In genomic region chr6:31541658-31542521, GRCh38 we compare ENCODE assay signal across 8 cellular contexts. TPM values are rescaled to one million over a fixed set of nuclear protein-coding genes. Genes with fewer than 3 reads are reported as not detected.
DNase-seq lines count a peak whose midpoint lies in the region; FAIRE-seq and TF ChIP-seq lines count a peak whose summit lies in the region.

Gene DDX39B, minus strand, starts transcription at chr6:31542003. Its CDS starts 1,471 bp downstream, at chr6:31540532.

- peak; percentile 86 for FAIRE-seq in G401.6 (lab: Jason Lieb, UNC)

- H3K27me3 ChIP-seq in neuronal stem cell (ENCODE audit: control insufficient read depth in 3 of 3, insufficient read depth in 3 of 3, low read depth in 1 of 3, low read length in 3 of 3) (no peaks in the 10 kb centered on the region), subcutaneous abdominal adipose tissue (ENCODE audit: control insufficient read depth in 5 of 5, insufficient read depth in 4 of 5, low read length in 5 of 5) (peaks cover 0 to 4% (median 0%) of the 10 kb centered on the region in 5 donors)

- peaks cover 4% of the 10 kb centered on the region for H3K79me1 ChIP-seq in neuronal stem cell (ENCODE audit: low read depth, low read length)

- peak within 1 kb of the TSS; percentile 39 for H3K23ac ChIP-seq in neuronal stem cell (ENCODE audit: low read depth, low read length, poor library complexity)

- POLR2A ChIA-PET in HEK293 (lab: Yijun Ruan, JAX): interaction anchor here (0.6 to 4.2 kb wide), 52 partner anchors 8 to 1430 kb away, joined by 3 to 112 read pairs (median 5); partner anchors contain the start of genes ATF6B, BAG6, C6orf47 and GPANK1

- H2AFZ ChIP-seq in neuronal stem cell (ENCODE audit: low read length): peak within 1 kb of the TSS; percentile 90

- H3K18ac ChIP-seq in neuronal stem cell (ENCODE audit: low read length): peak within 1 kb of the TSS; percentile 92

- H3K4me2 ChIP-seq in neuronal stem cell (ENCODE audit: insufficient read depth, low read length, poor library complexity, severe bottlenecking): peak within 1 kb of the TSS; percentile 75

- H3K36me3 ChIP-seq in HEK293 (ENCODE audit: control insufficient read depth in 2 of 2, insufficient read depth in 1 of 2, low read length in 2 of 2) (peaks cover 39 to 43% of the 10 kb centered on the region in 2 experiments), neuronal stem cell (replicated peaks in 1 of 2; ENCODE audit: control insufficient read depth in 2 of 2, insufficient read depth in 2 of 2, low read length in 2 of 2) (peaks cover 25 to 42% of the 10 kb centered on the region in 2 donors), subcutaneous abdominal adipose tissue (ENCODE audit: control insufficient read depth in 5 of 5, insufficient read depth in 5 of 5, low read length in 5 of 5) (peaks cover 9 to 32% (median 31%) of the 10 kb centered on the region in 5 donors)

- WGBS in neuronal stem cell (ENCODE audit: extremely low coverage in 2 of 2, insufficient read length in 2 of 2, insufficient replicate concordance in 1 of 2), 2 donors: no CpG with 5 or more reads among the region's 43 CpGs

- H4K91ac ChIP-seq in neuronal stem cell (ENCODE audit: low read depth, low read length, poor library complexity): peak within 1 kb of the TSS; percentile 27

- no peak within 1 kb of the TSS for H3K14ac ChIP-seq in neuronal stem cell (ENCODE audit: low read length)

- H2BK12ac ChIP-seq in neuronal stem cell (ENCODE audit: low read length): no peak within 1 kb of the TSS

- H4K8ac ChIP-seq in neuronal stem cell (ENCODE audit: low read depth, low read length): no peak within 1 kb of the TSS

- no peak within 1 kb of the TSS for H2BK120ac ChIP-seq in neuronal stem cell (ENCODE audit: low read depth, low read length)

- peak; percentile 95 for DNase-seq in MV-4-11 (lab: John Stamatoyannopoulos, UW)
- DNase-seq in SK-N-DZ (ENCODE audit: low spot score): peak; percentile 99
- peak; percentile 94 for DNase-seq in activated naive CD4-positive, alpha-beta T cell treated with Interleukin-2 at 50 U/mL for 16 hours
- DNase-seq in foreskin melanocyte: peak; percentile 97
- peak; percentile 92 for DNase-seq in neuronal stem cell (ENCODE audit: low spot score)

- peaks cover 14% of the 10 kb centered on the region for H3K4me1 ChIP-seq in HEK293 (ENCODE audit: control insufficient read depth, insufficient read depth, low read length)
- peaks cover 13 to 26% of the 10 kb centered on the region in 2 donors for H3K4me1 ChIP-seq in neuronal stem cell (ENCODE audit: control insufficient read depth in 2 of 2, insufficient read depth in 1 of 2, low read depth in 1 of 2, low read length in 2 of 2)
- H3K4me1 ChIP-seq in subcutaneous abdominal adipose tissue (ENCODE audit: control insufficient read depth in 5 of 5, insufficient read depth in 5 of 5, low read length in 5 of 5): peaks cover 14 to 48% (median 43%) of the 10 kb centered on the region in 5 donors

- H3K4me3 ChIP-seq in HEK293 (ENCODE audit: low read depth, low read length): peak within 1 kb of the TSS; percentile 64
- H3K4me3 ChIP-seq in neuronal stem cell (ENCODE audit: low read length in 2 of 2): peak within 1 kb of the TSS; percentile 87 to 92
- peak within 1 kb of the TSS; percentile 76 to 100 (median 99) for H3K4me3 ChIP-seq in subcutaneous abdominal adipose tissue (ENCODE audit: low read depth in 1 of 5, low read length in 5 of 5)

- TF ChIP-seq CTCF in HEK293 (tag by site-specific recombination; IDR thresholded peaks at IDR 0.05): no peak

- peak within 1 kb of the TSS; percentile 95 for H2BK5ac ChIP-seq in neuronal stem cell (ENCODE audit: low read length)

- CTCF ChIA-PET in HEK293 (lab: Yijun Ruan, JAX): interaction anchor here (0.6 to 13.9 kb wide), 11 partner anchors 9 to 413 kb away, joined by 3 to 431 read pairs (median 4); partner anchors contain the start of genes LST1, LTB, MCCD1 and NCR3

- no peak within 1 kb of the TSS for H3K4ac ChIP-seq in neuronal stem cell (ENCODE audit: low read length)

- H3K9me3 ChIP-seq in HEK293 (ENCODE audit: control insufficient read depth, insufficient read depth, low read depth, low read length) (no peaks in the 10 kb centered on the region), neuronal stem cell (replicated peaks in 1 of 2; ENCODE audit: control insufficient read depth in 2 of 2, insufficient read depth in 1 of 2, low read depth in 1 of 2, low read length in 2 of 2) (no peaks in the 10 kb centered on the region), subcutaneous abdominal adipose tissue (ENCODE audit: control insufficient read depth in 5 of 5, low read length in 5 of 5) (no peaks in the 10 kb centered on the region)

- no peak within 1 kb of the TSS for H2BK15ac ChIP-seq in neuronal stem cell (ENCODE audit: low read length)

- no peak within 1 kb of the TSS for H2AK5ac ChIP-seq in neuronal stem cell (ENCODE audit: low read depth, low read length)

- peak within 1 kb of the TSS; percentile 91 for H3K9ac ChIP-seq in neuronal stem cell (ENCODE audit: low read depth, low read length, poor library complexity)
- H3K9ac ChIP-seq in subcutaneous abdominal adipose tissue (ENCODE audit: low read length in 5 of 5): peak within 1 kb of the TSS; percentile 86 to 99 (median 98)

- H3K27ac ChIP-seq in HEK293 (ENCODE audit: extremely low read depth, low read depth, low read length) (peak within 1 kb of the TSS; percentile 100), neuronal stem cell (replicated peaks; ENCODE audit: low read length) (peak within 1 kb of the TSS; percentile 89), subcutaneous abdominal adipose tissue (ENCODE audit: low read depth, low read length) (peak within 1 kb of the TSS; percentile 96)

TF ChIP-seq in HEK293, 187 proteins besides CTCF, POLR2A, EP300 and RAD21 (continues in another document):
- TF ChIP-seq ZNF221 (tag by site-specific recombination; IDR thresholded peaks at IDR 0.05; ENCODE audit: borderline replicate concordance) (0 out of 2 replicates have a peak, but pooled peaks have one; percentile 1), MZF1 (tag by site-specific recombination; IDR thresholded peaks at IDR 0.05; ENCODE audit: borderline replicate concordance) (no peak), ZNF138 (tag by site-specific recombination; IDR thresholded peaks at IDR 0.05; ENCODE audit: borderline replicate concordance) (no peak), ZNF701 (tag by site-specific recombination; IDR thresholded peaks at IDR 0.05) (peak; percentile 97), ZNF530 (tag by site-specific recombination; IDR thresholded peaks at IDR 0.05; ENCODE audit: low read depth) (no peak), ZNF16 (tag by site-specific recombination; IDR thresholded peaks at IDR 0.05; ENCODE audit: low read depth) (no peak), TCF7L2 (IDR thresholded peaks at IDR 0.05; ENCODE audit: borderline replicate concordance, low read depth, low read length) (no peak), ZNF658 (tag by site-specific recombination; IDR thresholded peaks at IDR 0.05) (no peak), ZNF561 (tag by site-specific recombination; IDR thresholded peaks at IDR 0.05; ENCODE audit: borderline replicate concordance) (0 out of 2 replicates have a peak, but pooled peaks have one; percentile 63), SP7 (tag by site-specific recombination; IDR thresholded peaks at IDR 0.05) (peak; percentile 80), ZNF423 (tag by site-specific recombination; IDR thresholded peaks at IDR 0.05) (no peak), ZBTB7A (tag by site-specific recombination; IDR thresholded peaks at IDR 0.05; ENCODE audit: low read depth) (peak; percentile 17; the same call in 1 of the 2 replicates), ZNF114 (tag by site-specific recombination; IDR thresholded peaks at IDR 0.05) (no peak), ZBTB6 (tag by site-specific recombination; IDR thresholded peaks at IDR 0.05) (no peak), ZNF23 (tag by site-specific recombination; IDR thresholded peaks at IDR 0.05; ENCODE audit: borderline replicate concordance) (no peak), KLF17 (tag by site-specific recombination; IDR thresholded peaks at IDR 0.05) (no peak; the same call in none of the 2 replicates), WT1 (tag by site-specific recombination; IDR thresholded peaks at IDR 0.05) (no peak), SETDB1 (IDR thresholded peaks at IDR 0.05; ENCODE audit: insufficient read length, low read length) (no peak), SCRT1 (tag by site-specific recombination; IDR thresholded peaks at IDR 0.05; ENCODE audit: borderline replicate concordance) (no peak), ZNF514 (tag by site-specific recombination; IDR thresholded peaks at IDR 0.05) (no peak), ZNF707 (tag by site-specific recombination; IDR thresholded peaks at IDR 0.05) (no peak), RBAK (tag by site-specific recombination; IDR thresholded peaks at IDR 0.05) (no peak), ZXDB (tag by site-specific recombination; IDR thresholded peaks at IDR 0.05) (peak; percentile 97), ZNF184 (tag by site-specific recombination; IDR thresholded peaks at IDR 0.05) (no peak), ZNF837 (tag by site-specific recombination; IDR thresholded peaks at IDR 0.05) (no peak), ZNF529 (tag by site-specific recombination; IDR thresholded peaks at IDR 0.05; ENCODE audit: insufficient replicate concordance) (no peak), ZNF354C (tag by site-specific recombination; IDR thresholded peaks at IDR 0.05; ENCODE audit: borderline replicate concordance, low read depth) (no peak)

RNA-seq across cellular contexts. Expression of gene DDX39B, which starts in this region (rescaled TPM):
- polyA plus RNA-seq in SK-N-DZ (2014; cell fraction: cytosol; rRNA removed): 617 and 695 TPM in 2 replicates
- polyA plus RNA-seq in SK-N-DZ (2014; cell fraction: nucleus; rRNA removed): 471 and 621 TPM in 2 replicates
- polyA plus RNA-seq in neuronal stem cell (2013, experiment 1 of 2): 297 TPM
- polyA plus RNA-seq in neuronal stem cell (2013, experiment 2 of 2): 291 TPM

Comparison
In these comparisons a context has a peak if more than half of its experiments do, and no peak if none do; other contexts are left out.
1. Peak in every context shown above with its lines: DNase-seq, H3K4me3 ChIP-seq and H3K27ac ChIP-seq.